14 cellular contexts compared by ENCODE assay signal in the genomic region with DNA sequence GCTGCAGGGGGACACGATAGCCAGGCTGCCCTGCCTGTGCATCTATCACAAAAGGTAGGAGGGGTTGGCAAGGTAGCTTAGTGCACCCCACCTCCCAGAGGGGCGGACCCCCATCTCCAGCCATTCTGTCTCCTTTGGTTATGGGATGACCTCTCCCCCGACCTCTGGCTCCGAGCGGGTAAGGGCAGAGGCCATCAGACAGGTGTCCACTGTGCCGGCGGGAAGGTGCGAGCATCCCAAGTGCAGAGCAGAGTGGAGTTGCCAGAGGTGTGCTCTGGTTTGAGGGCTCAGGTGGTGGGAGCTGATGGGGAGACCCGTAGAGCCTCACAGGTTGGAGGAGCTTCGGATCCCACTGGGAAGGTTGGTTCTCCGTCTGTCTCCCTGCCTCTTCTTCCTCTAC. TPM values are rescaled to one million over a fixed set of nuclear protein-coding genes. Genes with fewer than 3 reads are reported as not detected.
DNase-seq lines count a peak whose midpoint lies in the region; ATAC-seq and TF ChIP-seq lines count a peak whose summit lies in the region.
"Had no signal": no experiment of that assay in that cellular context is flagged by ENCODE, and none has a peak within 500 bp of the region (broad histone marks: within the 10 kb centered on the region; RNA-seq: fewer than 3 reads in every experiment).

No MANE protein-coding gene starts in this region.

- no peak for TF ChIP-seq CTCF in heart right ventricle (IDR thresholded peaks at IDR 0.05)
- TF ChIP-seq CTCF in neutrophil (IDR thresholded peaks at IDR 0.05), result no peak
- no peak for TF ChIP-seq CTCF in vagina (IDR thresholded peaks at IDR 0.05)

- TF ChIP-seq POLR2A in vagina (IDR thresholded peaks at IDR 0.05), result no peak

- ATAC-seq in heart right ventricle (no peak), right cardiac atrium (no peak)
- ATAC-seq in stimulated activated effector memory CD8-positive, alpha-beta T cell treated with anti-CD3 and anti-CD28 coated beads, Interleukin-12 subunit alpha, Interleukin-12 subunit beta, amount 100 ng/mL, for 72 hours, result no peak
- ATAC-seq: activated CD8-positive, alpha-beta T cell treated with anti-CD3 and anti-CD28 coated beads for 36 hours had no signal

- H3K27ac Mint-ChIP-seq in dendritic cell treated with granulocyte-macrophage colony-stimulating factor and Interleukin-4, amounts not matched to agents 40 ng/mL and 50 ng/mL, for 4 days, result peak overlapping the region; percentile 97
- no peak overlapping the region for H3K27ac Mint-ChIP-seq in activated T-helper 2 cell treated with anti-CD3 and anti-CD28 coated beads, Interferon-gamma antibody, Interleukin-2, Interleukin-4, amounts not matched to agents 10 μg/mL and 5 μg/mL and 100 μg/mL, durations not matched to agents 14 hours and 24 hours and 36 hours
- H3K27ac Mint-ChIP-seq in stimulated activated effector memory CD8-positive, alpha-beta T cell treated with anti-CD3 and anti-CD28 coated beads, Interleukin-12 subunit alpha, Interleukin-12 subunit beta, amount 100 ng/mL, for 72 hours, result no peak overlapping the region
- H3K27ac Mint-ChIP-seq: activated CD8-positive, alpha-beta T cell treated with anti-CD3 and anti-CD28 coated beads for 36 hours; stimulated activated naive B cell treated with anti-CD40 and anti-IgM and Interleukin-4, amounts not matched to agents 10 μg/mL and 1 μg/mL and 100 μg/mL, for 72 hours had no signal

- H3K4me1 Mint-ChIP-seq in dendritic cell treated with granulocyte-macrophage colony-stimulating factor and Interleukin-4, amounts not matched to agents 40 ng/mL and 50 ng/mL, for 4 days (ENCODE audit: low read depth), result peaks cover 69% of the 10 kb centered on the region
- peaks cover 51% of the 10 kb centered on the region for H3K4me1 Mint-ChIP-seq in activated T-helper 2 cell treated with anti-CD3 and anti-CD28 coated beads, Interferon-gamma antibody, Interleukin-2, Interleukin-4, amounts not matched to agents 10 μg/mL and 5 μg/mL and 100 μg/mL, durations not matched to agents 14 hours and 24 hours and 36 hours (ENCODE audit: low read depth)
- H3K4me1 Mint-ChIP-seq in stimulated activated effector memory CD8-positive, alpha-beta T cell treated with anti-CD3 and anti-CD28 coated beads, Interleukin-12 subunit alpha, Interleukin-12 subunit beta, amount 100 ng/mL, for 72 hours, result peaks cover 70% of the 10 kb centered on the region

- H3K27me3 Mint-ChIP-seq in dendritic cell treated with granulocyte-macrophage colony-stimulating factor and Interleukin-4, amounts not matched to agents 40 ng/mL and 50 ng/mL, for 4 days, result no peaks in the 10 kb centered on the region
- no peaks in the 10 kb centered on the region for H3K27me3 Mint-ChIP-seq in activated T-helper 2 cell treated with anti-CD3 and anti-CD28 coated beads, Interferon-gamma antibody, Interleukin-2, Interleukin-4, amounts not matched to agents 10 μg/mL and 5 μg/mL and 100 μg/mL, durations not matched to agents 14 hours and 24 hours and 36 hours (ENCODE audit: low read depth)
- H3K27me3 Mint-ChIP-seq: activated CD8-positive, alpha-beta T cell treated with anti-CD3 and anti-CD28 coated beads for 36 hours; naive thymus-derived CD4-positive, alpha-beta T cell had no signal

- intact Hi-C loops in heart right ventricle (cut with DNase I) (loop anchor here in 4 of 10 donors (5.0 to 10.0 kb wide), 2 partner anchors 43 to 50 kb away; no protein-coding TSS in a partner anchor), right cardiac atrium (cut with DNase I) (no loop called here), vagina (cut with DNase I) (no loop called here)
- intact Hi-C loops in dendritic cell treated with granulocyte-macrophage colony-stimulating factor and Interleukin-4, amounts not matched to agents 40 ng/mL and 50 ng/mL, for 4 days (cut with micrococcal nuclease), result no loop called here
- intact Hi-C loops in activated T-helper 2 cell treated with anti-CD3 and anti-CD28 coated beads, Interferon-gamma antibody, Interleukin-2, Interleukin-4, amounts not matched to agents 10 μg/mL and 5 μg/mL and 100 μg/mL, durations not matched to agents 14 hours and 24 hours and 36 hours (cut with micrococcal nuclease), result no loop called here

- H3K9me3 ChIP-seq in heart right ventricle (no peaks in the 10 kb centered on the region), right cardiac atrium (ENCODE audit: control insufficient read depth, low read length) (no peaks in the 10 kb centered on the region), neutrophil (no peaks in the 10 kb centered on the region), vagina (no peaks in the 10 kb centered on the region)
- H3K9me3 ChIP-seq: SJCRH30 had no signal

- H3K27me3 ChIP-seq in heart right ventricle (no peaks in the 10 kb centered on the region), right cardiac atrium (ENCODE audit: control insufficient read depth, insufficient read depth) (no peaks in the 10 kb centered on the region), neutrophil (no peaks in the 10 kb centered on the region), vagina (no peaks in the 10 kb centered on the region)
- H3K27me3 ChIP-seq: SJCRH30 had no signal

- 92 to 94% methylated on average over 11 of the region's 11 CpGs for WGBS in heart right ventricle, 2 donors
- WGBS in right cardiac atrium, result 96% methylated on average over 11 of the region's 11 CpGs

- no peaks in the 10 kb centered on the region for H3K9me3 Mint-ChIP-seq in dendritic cell treated with granulocyte-macrophage colony-stimulating factor and Interleukin-4, amounts not matched to agents 40 ng/mL and 50 ng/mL, for 4 days
- peaks cover 5% of the 10 kb centered on the region for H3K9me3 Mint-ChIP-seq in activated T-helper 2 cell treated with anti-CD3 and anti-CD28 coated beads, Interferon-gamma antibody, Interleukin-2, Interleukin-4, amounts not matched to agents 10 μg/mL and 5 μg/mL and 100 μg/mL, durations not matched to agents 14 hours and 24 hours and 36 hours
- peaks cover 3% of the 10 kb centered on the region for H3K9me3 Mint-ChIP-seq in stimulated activated effector memory CD8-positive, alpha-beta T cell treated with anti-CD3 and anti-CD28 coated beads, Interleukin-12 subunit alpha, Interleukin-12 subunit beta, amount 100 ng/mL, for 72 hours

- DNase-seq in heart right ventricle (no peak), right cardiac atrium (no peak), vagina (ENCODE audit: extremely low spot score in 2 of 2) (no peak), RPMI8226 (no peak)
- DNase-seq in activated T-helper 2 cell treated with anti-CD3 and anti-CD28 coated beads, Interferon-gamma antibody, Interleukin-2, Interleukin-4, amounts not matched to agents 10 μg/mL and 5 μg/mL and 100 μg/mL, durations not matched to agents 14 hours and 24 hours and 36 hours (ENCODE audit: low spot score), result no peak
- no peak for DNase-seq in stimulated activated effector memory CD8-positive, alpha-beta T cell treated with anti-CD3 and anti-CD28 coated beads, Interleukin-12 subunit alpha, Interleukin-12 subunit beta, amount 100 ng/mL, for 72 hours (ENCODE audit: low spot score in 2 of 2)
- DNase-seq: activated CD8-positive, alpha-beta T cell treated with anti-CD3 and anti-CD28 coated beads for 36 hours; activated gamma-delta T cell treated with Interleukin-2 at 50 U/mL for 16 hours; DMS79 treated with DMSO at 0.1 percent for 48 hours; naive thymus-derived CD4-positive, alpha-beta T cell; SJCRH30; stimulated activated naive B cell treated with anti-CD40 and anti-IgM and Interleukin-4, amounts not matched to agents 10 μg/mL and 1 μg/mL and 100 μg/mL, for 72 hours had no signal

- peak overlapping the region; percentile 15 to 96 (median 84) for H3K27ac ChIP-seq in heart right ventricle
- no peak overlapping the region for H3K27ac ChIP-seq in right cardiac atrium (ENCODE audit: low read length)
- peak overlapping the region; percentile 79 for H3K27ac ChIP-seq in neutrophil
- H3K27ac ChIP-seq in vagina, result peak overlapping the region; percentile 73
- H3K27ac ChIP-seq: SJCRH30 had no signal

- H3K36me3 ChIP-seq in heart right ventricle (peaks cover 0 to 15% (median 0%) of the 10 kb centered on the region in 9 donors), neutrophil (no peaks in the 10 kb centered on the region), vagina (no peaks in the 10 kb centered on the region)
- H3K36me3 ChIP-seq: SJCRH30 had no signal

- H3K4me1 ChIP-seq in heart right ventricle, result peaks cover 21 to 68% (median 62%) of the 10 kb centered on the region in 9 donors
- H3K4me1 ChIP-seq in right cardiac atrium (ENCODE audit: control insufficient read depth, insufficient read depth, low read length), result peaks cover 15% of the 10 kb centered on the region
- peaks cover 56 to 59% of the 10 kb centered on the region in 2 experiments for H3K4me1 ChIP-seq in neutrophil (ENCODE audit: control insufficient read depth in 1 of 2, insufficient read depth in 1 of 2, low read depth in 1 of 2, low read length in 1 of 2)
- H3K4me1 ChIP-seq in vagina, result peaks cover 61% of the 10 kb centered on the region

- no peak overlapping the region for H3K4me3 ChIP-seq in heart right ventricle
- no peak overlapping the region for H3K4me3 ChIP-seq in right cardiac atrium (ENCODE audit: low read length)
- no peak overlapping the region for H3K4me3 ChIP-seq in neutrophil (ENCODE audit: low read depth in 1 of 2, low read length in 1 of 2)
- no peak overlapping the region for H3K4me3 ChIP-seq in vagina
- H3K4me3 ChIP-seq: SJCRH30 had no signal

- no peak overlapping the region for H3K4me3 Mint-ChIP-seq in dendritic cell treated with granulocyte-macrophage colony-stimulating factor and Interleukin-4, amounts not matched to agents 40 ng/mL and 50 ng/mL, for 4 days
- no peak overlapping the region for H3K4me3 Mint-ChIP-seq in activated T-helper 2 cell treated with anti-CD3 and anti-CD28 coated beads, Interferon-gamma antibody, Interleukin-2, Interleukin-4, amounts not matched to agents 10 μg/mL and 5 μg/mL and 100 μg/mL, durations not matched to agents 14 hours and 24 hours and 36 hours (ENCODE audit: low read depth)
- H3K4me3 Mint-ChIP-seq in stimulated activated effector memory CD8-positive, alpha-beta T cell treated with anti-CD3 and anti-CD28 coated beads, Interleukin-12 subunit alpha, Interleukin-12 subunit beta, amount 100 ng/mL, for 72 hours, result no peak overlapping the region
- H3K4me3 Mint-ChIP-seq: activated CD8-positive, alpha-beta T cell treated with anti-CD3 and anti-CD28 coated beads for 36 hours; naive thymus-derived CD4-positive, alpha-beta T cell; stimulated activated naive B cell treated with anti-CD40 and anti-IgM and Interleukin-4, amounts not matched to agents 10 μg/mL and 1 μg/mL and 100 μg/mL, for 72 hours had no signal

- H3K36me3 Mint-ChIP-seq in dendritic cell treated with granulocyte-macrophage colony-stimulating factor and Interleukin-4, amounts not matched to agents 40 ng/mL and 50 ng/mL, for 4 days (ENCODE audit: low read depth), result peaks cover 18% of the 10 kb centered on the region
- H3K36me3 Mint-ChIP-seq in activated T-helper 2 cell treated with anti-CD3 and anti-CD28 coated beads, Interferon-gamma antibody, Interleukin-2, Interleukin-4, amounts not matched to agents 10 μg/mL and 5 μg/mL and 100 μg/mL, durations not matched to agents 14 hours and 24 hours and 36 hours (ENCODE audit: low read depth), result peaks cover 46% of the 10 kb centered on the region
- peaks cover 31% of the 10 kb centered on the region for H3K36me3 Mint-ChIP-seq in stimulated activated effector memory CD8-positive, alpha-beta T cell treated with anti-CD3 and anti-CD28 coated beads, Interleukin-12 subunit alpha, Interleukin-12 subunit beta, amount 100 ng/mL, for 72 hours

RNA-seq across cellular contexts. Expression of a gene that starts 11.7 kb away (rescaled TPM):
- total RNA-seq in heart right ventricle (100 to 1,000 TPM in 3 of 10 donors, 10 to 100 TPM in 7; 69.7 to 135 (median 94.9) TPM), right cardiac atrium (10 to 100 TPM; 28.2 to 55.9 (median 39.5) TPM), vagina (10.1 TPM)
- polyA plus RNA-seq in heart right ventricle (10 to 100 TPM; 60.7 to 69.5 TPM), right cardiac atrium (56.5 TPM)
- total RNA-seq in activated T-helper 2 cell treated with anti-CD3 and anti-CD28 coated beads, Interferon-gamma antibody, Interleukin-2, Interleukin-4, amounts not matched to agents 10 μg/mL and 5 μg/mL and 100 μg/mL, durations not matched to agents 14 hours and 24 hours and 36 hours, result 0.41 TPM in 1 of 2 replicates, not detected in the other
- total RNA-seq: activated CD8-positive, alpha-beta T cell treated with anti-CD3 and anti-CD28 coated beads for 36 hours had no signal

RNA-seq across cellular contexts. Expression of a gene that starts 43.5 kb away (rescaled TPM):
- 10 to 100 TPM in 2 of 10 donors, 1 to 10 TPM in 8; 4.2 to 11.5 (median 7.0) TPM for total RNA-seq in heart right ventricle
- polyA plus RNA-seq in heart right ventricle, result 1 to 10 TPM; 3.0 to 4.7 TPM
- 10 to 100 TPM in 1 of 4 donors, 1 to 10 TPM in 3; 6.4 to 11.2 (median 9.1) TPM for total RNA-seq in right cardiac atrium
- 3.8 TPM for polyA plus RNA-seq in right cardiac atrium
- total RNA-seq in vagina, result 11.3 TPM
- 11.2 and 14.0 TPM in 2 replicates for total RNA-seq in activated T-helper 2 cell treated with anti-CD3 and anti-CD28 coated beads, Interferon-gamma antibody, Interleukin-2, Interleukin-4, amounts not matched to agents 10 μg/mL and 5 μg/mL and 100 μg/mL, durations not matched to agents 14 hours and 24 hours and 36 hours
